Comparison of ENCODE assay signal across 31 cellular contexts in the genomic region with DNA sequence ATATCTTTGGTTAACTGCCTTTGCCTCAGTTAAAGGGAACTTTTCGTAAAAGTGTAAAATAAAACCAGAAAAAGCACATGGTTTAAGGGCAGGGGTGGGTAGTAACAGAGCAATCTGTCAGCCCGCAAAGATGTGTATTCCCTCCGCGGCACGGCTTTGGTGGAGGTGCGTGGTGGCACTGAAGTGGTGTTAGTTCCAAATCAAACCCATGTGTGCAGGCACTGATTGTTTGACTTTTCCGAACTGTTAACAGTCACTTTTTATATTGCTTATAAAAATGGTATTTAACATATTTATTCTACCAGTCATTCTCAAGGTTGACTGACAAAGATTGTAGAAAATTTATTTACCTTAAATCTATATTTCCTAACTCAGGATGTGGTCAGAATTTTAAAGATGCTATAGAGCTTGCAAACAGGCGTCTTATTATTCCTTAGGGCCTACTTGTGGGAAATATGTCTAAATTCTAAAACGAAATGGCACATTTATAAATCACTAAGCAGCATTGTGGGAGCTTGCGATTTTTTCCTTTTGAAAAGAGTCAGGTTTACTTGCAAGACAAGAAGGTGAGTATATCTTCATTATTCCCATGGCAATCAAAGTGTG.
"Had no signal": no experiment of that assay in that cellular context is flagged by ENCODE, and none has a peak within 500 bp of the region (broad histone marks: within the 10 kb centered on the region; RNA-seq: fewer than 3 reads in every experiment).

No MANE protein-coding gene starts in this region.

- H3K36me3 ChIP-seq: ascending aorta, breast epithelium, cardiac muscle cell, colonic mucosa, esophagus squamous epithelium, gastroesophageal sphincter had no signal

- H3K9me3 Mint-ChIP-seq: activated CD4-positive, alpha-beta T cell treated with anti-CD3 and anti-CD28 coated beads, Interleukin-2, amount 10 ng/mL, durations not matched to agents 24 days and 14 days; activated naive CD4-positive, alpha-beta T cell treated with anti-CD3 and anti-CD28 coated beads, Interleukin-2, amount 50 U/mL, for 24 hours; activated naive CD8-positive, alpha-beta T cell treated with anti-CD3 and anti-CD28 coated beads for 36 hours; activated naive CD8-positive, alpha-beta T cell treated with anti-CD3 and anti-CD28 coated beads, Interleukin-2, amount 50 U/mL, for 24 hours; activated T-helper 1 cell treated with anti-CD3 and anti-CD28 coated beads, Interleukin-12 subunit alpha, Interleukin-12 subunit beta, Interleukin-2, Interleukin-4 antibody, amounts not matched to agents 30 ng/mL and 10 ng/mL and 1 ng/mL, durations not matched to agents 14 hours and 24 hours and 36 hours; activated T-helper 2 cell treated with anti-CD3 and anti-CD28 coated beads, Interferon-gamma antibody, Interleukin-2, Interleukin-4, amounts not matched to agents 10 μg/mL and 5 μg/mL and 100 μg/mL, durations not matched to agents 14 hours and 24 hours and 36 hours had no signal

- H3K27ac ChIP-seq: ascending aorta, breast epithelium, cardiac muscle cell, colonic mucosa, epithelial cell of prostate, esophagus squamous epithelium, gastroesophageal sphincter had no signal

- H3K4me3 Mint-ChIP-seq: activated CD4-positive, alpha-beta memory T cell treated with anti-CD3 and anti-CD28 coated beads for 36 hours; activated CD4-positive, alpha-beta T cell treated with anti-CD3 and anti-CD28 coated beads for 36 hours; activated CD4-positive, alpha-beta T cell treated with anti-CD3 and anti-CD28 coated beads, Interleukin-2, amount 10 ng/mL, durations not matched to agents 24 days and 14 days; activated CD8-positive, alpha-beta memory T cell treated with anti-CD3 and anti-CD28 coated beads, Interleukin-2, amount 10 ng/mL, durations not matched to agents 7 days and 5 days; activated CD8-positive, alpha-beta T cell treated with anti-CD3 and anti-CD28 coated beads, Interleukin-2, amount 10 ng/mL, durations not matched to agents 7 days and 5 days; activated naive CD4-positive, alpha-beta T cell treated with anti-CD3 and anti-CD28 coated beads for 36 hours; activated naive CD4-positive, alpha-beta T cell treated with anti-CD3 and anti-CD28 coated beads, Interleukin-2, amount 50 U/mL, for 24 hours; activated naive CD8-positive, alpha-beta T cell treated with anti-CD3 and anti-CD28 coated beads for 36 hours; activated naive CD8-positive, alpha-beta T cell treated with anti-CD3 and anti-CD28 coated beads, Interleukin-2, amount 50 U/mL, for 24 hours; activated T-helper 1 cell treated with anti-CD3 and anti-CD28 coated beads, Interleukin-12 subunit alpha, Interleukin-12 subunit beta, Interleukin-2, Interleukin-4 antibody, amounts not matched to agents 30 ng/mL and 10 ng/mL and 1 ng/mL, durations not matched to agents 14 hours and 24 hours and 36 hours; brain had no signal

- DNase-seq: activated CD4-positive, alpha-beta memory T cell treated with anti-CD3 and anti-CD28 coated beads for 36 hours; activated CD4-positive, alpha-beta T cell treated with anti-CD3 and anti-CD28 coated beads for 36 hours; activated CD4-positive, alpha-beta T cell treated with anti-CD3 and anti-CD28 coated beads, Interleukin-2, amount 10 ng/mL, durations not matched to agents 24 days and 14 days; activated CD4-positive, CD25-positive, alpha-beta regulatory T cell; activated CD4-positive, CD25-positive, alpha-beta regulatory T cell treated with anti-CD3 and anti-CD28 coated beads, Interleukin-2, amount 50 U/mL, for 72 hours; activated CD8-positive, alpha-beta memory T cell treated with anti-CD3 and anti-CD28 coated beads, Interleukin-2, amount 10 ng/mL, durations not matched to agents 7 days and 5 days; activated CD8-positive, alpha-beta memory T cell treated with anti-CD3 and anti-CD28 coated beads, Interleukin-2, amount 50 U/mL, for 4 hours; activated CD8-positive, alpha-beta T cell treated with anti-CD3 and anti-CD28 coated beads, Interleukin-2, amount 10 ng/mL, durations not matched to agents 7 days and 5 days; activated effector memory CD4-positive, alpha-beta T cell treated with anti-CD3 and anti-CD28 coated beads, Interleukin-2, amount 50 U/mL, for 16 hours; activated naive CD4-positive, alpha-beta T cell treated with anti-CD3 and anti-CD28 coated beads for 36 hours; activated naive CD8-positive, alpha-beta T cell treated with anti-CD3 and anti-CD28 coated beads for 36 hours; activated naive CD8-positive, alpha-beta T cell treated with anti-CD3 and anti-CD28 coated beads, Interleukin-2, amount 50 U/mL, for 24 hours; activated T-cell treated with anti-CD3 and anti-CD28 coated beads, Interleukin-2, amount 50 U/mL, for 1 hour; activated T-cell treated with anti-CD3 and anti-CD28 coated beads, Interleukin-2, amount 50 U/mL, for 48 hours; central memory CD4-positive, alpha-beta T cell; cerebellar nuclear complex; colonic mucosa; effector CD8-positive, alpha-beta T cell; esophagus squamous epithelium; foreskin melanocyte; T-helper 1 cell; T-helper 2 cell had no signal

- H3K4me1 Mint-ChIP-seq: activated CD4-positive, alpha-beta T cell treated with anti-CD3 and anti-CD28 coated beads for 36 hours; activated CD4-positive, alpha-beta T cell treated with anti-CD3 and anti-CD28 coated beads, Interleukin-2, amount 10 ng/mL, durations not matched to agents 24 days and 14 days; activated CD8-positive, alpha-beta memory T cell treated with anti-CD3 and anti-CD28 coated beads, Interleukin-2, amount 10 ng/mL, durations not matched to agents 7 days and 5 days; activated naive CD4-positive, alpha-beta T cell treated with anti-CD3 and anti-CD28 coated beads, Interleukin-2, amount 50 U/mL, for 24 hours; activated naive CD8-positive, alpha-beta T cell treated with anti-CD3 and anti-CD28 coated beads for 36 hours; activated naive CD8-positive, alpha-beta T cell treated with anti-CD3 and anti-CD28 coated beads, Interleukin-2, amount 50 U/mL, for 24 hours had no signal

- H3K4me1 ChIP-seq: ascending aorta, breast epithelium, colonic mucosa, esophagus squamous epithelium had no signal

- ATAC-seq: activated CD4-positive, alpha-beta T cell treated with anti-CD3 and anti-CD28 coated beads for 36 hours; activated CD8-positive, alpha-beta memory T cell treated with anti-CD3 and anti-CD28 coated beads, Interleukin-2, amount 10 ng/mL, durations not matched to agents 7 days and 5 days; activated CD8-positive, alpha-beta T cell treated with anti-CD3 and anti-CD28 coated beads, Interleukin-2, amount 10 ng/mL, durations not matched to agents 7 days and 5 days; activated naive CD8-positive, alpha-beta T cell treated with anti-CD3 and anti-CD28 coated beads, Interleukin-2, amount 50 U/mL, for 24 hours; gastroesophageal sphincter had no signal

- H3K9me3 ChIP-seq: ascending aorta, breast epithelium, colonic mucosa, esophagus squamous epithelium, gastroesophageal sphincter had no signal

- H3K27ac Mint-ChIP-seq: activated CD4-positive, alpha-beta memory T cell treated with anti-CD3 and anti-CD28 coated beads for 36 hours; activated CD4-positive, alpha-beta T cell treated with anti-CD3 and anti-CD28 coated beads for 36 hours; activated CD4-positive, alpha-beta T cell treated with anti-CD3 and anti-CD28 coated beads, Interleukin-2, amount 10 ng/mL, durations not matched to agents 24 days and 14 days; activated CD8-positive, alpha-beta memory T cell treated with anti-CD3 and anti-CD28 coated beads, Interleukin-2, amount 10 ng/mL, durations not matched to agents 7 days and 5 days; activated CD8-positive, alpha-beta T cell treated with anti-CD3 and anti-CD28 coated beads, Interleukin-2, amount 10 ng/mL, durations not matched to agents 7 days and 5 days; activated naive CD4-positive, alpha-beta T cell treated with anti-CD3 and anti-CD28 coated beads for 36 hours; activated naive CD4-positive, alpha-beta T cell treated with anti-CD3 and anti-CD28 coated beads, Interleukin-2, amount 50 U/mL, for 24 hours; activated naive CD8-positive, alpha-beta T cell treated with anti-CD3 and anti-CD28 coated beads for 36 hours; activated naive CD8-positive, alpha-beta T cell treated with anti-CD3 and anti-CD28 coated beads, Interleukin-2, amount 50 U/mL, for 24 hours; activated T-helper 1 cell treated with anti-CD3 and anti-CD28 coated beads, Interleukin-12 subunit alpha, Interleukin-12 subunit beta, Interleukin-2, Interleukin-4 antibody, amounts not matched to agents 30 ng/mL and 10 ng/mL and 1 ng/mL, durations not matched to agents 14 hours and 24 hours and 36 hours; activated T-helper 2 cell treated with anti-CD3 and anti-CD28 coated beads, Interferon-gamma antibody, Interleukin-2, Interleukin-4, amounts not matched to agents 10 μg/mL and 5 μg/mL and 100 μg/mL, durations not matched to agents 14 hours and 24 hours and 36 hours; brain had no signal

- H3K27me3 ChIP-seq: ascending aorta, breast epithelium, cardiac muscle cell, colonic mucosa, esophagus squamous epithelium, gastroesophageal sphincter had no signal

- H3K4me3 ChIP-seq: ascending aorta, breast epithelium, cardiac muscle cell, colonic mucosa, esophagus squamous epithelium, gastroesophageal sphincter had no signal

- H3K36me3 Mint-ChIP-seq: activated CD4-positive, alpha-beta memory T cell treated with anti-CD3 and anti-CD28 coated beads for 36 hours; activated CD8-positive, alpha-beta memory T cell treated with anti-CD3 and anti-CD28 coated beads, Interleukin-2, amount 10 ng/mL, durations not matched to agents 7 days and 5 days; activated naive CD4-positive, alpha-beta T cell treated with anti-CD3 and anti-CD28 coated beads, Interleukin-2, amount 50 U/mL, for 24 hours; activated naive CD8-positive, alpha-beta T cell treated with anti-CD3 and anti-CD28 coated beads for 36 hours; brain had no signal

- H3K27me3 Mint-ChIP-seq: activated CD4-positive, alpha-beta memory T cell treated with anti-CD3 and anti-CD28 coated beads for 36 hours; activated CD4-positive, alpha-beta T cell treated with anti-CD3 and anti-CD28 coated beads for 36 hours; activated CD4-positive, alpha-beta T cell treated with anti-CD3 and anti-CD28 coated beads, Interleukin-2, amount 10 ng/mL, durations not matched to agents 24 days and 14 days; activated CD8-positive, alpha-beta memory T cell treated with anti-CD3 and anti-CD28 coated beads, Interleukin-2, amount 10 ng/mL, durations not matched to agents 7 days and 5 days; activated naive CD4-positive, alpha-beta T cell treated with anti-CD3 and anti-CD28 coated beads, Interleukin-2, amount 50 U/mL, for 24 hours; activated naive CD8-positive, alpha-beta T cell treated with anti-CD3 and anti-CD28 coated beads for 36 hours; activated naive CD8-positive, alpha-beta T cell treated with anti-CD3 and anti-CD28 coated beads, Interleukin-2, amount 50 U/mL, for 24 hours; brain had no signal
